In the genomic region with DNA sequence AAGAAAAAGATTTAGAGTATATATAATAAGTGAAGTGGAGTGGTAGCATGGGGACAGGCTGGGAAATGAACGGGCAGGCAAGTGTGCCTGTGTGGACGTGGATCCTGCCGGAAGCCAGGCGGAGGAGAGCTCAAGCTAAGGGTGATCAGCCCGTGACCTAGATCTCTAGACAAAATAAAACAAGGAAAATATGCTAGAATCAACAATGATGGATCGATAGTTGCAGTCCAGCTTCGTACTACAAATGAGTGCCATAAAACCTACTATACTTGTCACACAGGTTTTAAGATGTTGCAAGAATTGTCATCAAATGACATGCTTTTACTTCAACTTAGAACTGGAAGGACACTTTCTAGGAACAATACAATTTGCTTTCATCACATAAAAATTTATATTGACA, we compare ENCODE assay signal across 19 cellular contexts. TPM values are rescaled to one million over a fixed set of nuclear protein-coding genes. Genes with fewer than 3 reads are reported as not detected.
DNase-seq lines count a peak whose midpoint lies in the region; ATAC-seq and TF ChIP-seq lines count a peak whose summit lies in the region.
"Had no signal": no experiment of that assay in that cellular context is flagged by ENCODE, and none has a peak within 500 bp of the region (broad histone marks: within the 10 kb centered on the region; RNA-seq: fewer than 3 reads in every experiment).

No MANE protein-coding gene starts in this region.

- peaks cover under 1% of the 10 kb centered on the region for H3K9me3 Mint-ChIP-seq in activated CD4-positive, alpha-beta memory T cell treated with anti-CD3 and anti-CD28 coated beads, Interleukin-2, amount 10 ng/mL, durations not matched to agents 7 days and 5 days
- H3K9me3 Mint-ChIP-seq in activated CD4-positive, alpha-beta memory T cell treated with anti-CD3 and anti-CD28 coated beads for 36 hours: no peaks in the 10 kb centered on the region
- no peaks in the 10 kb centered on the region for H3K9me3 Mint-ChIP-seq in WTC11
- H3K9me3 Mint-ChIP-seq in type B pancreatic cell: peaks cover 9% of the 10 kb centered on the region

- no peaks in the 10 kb centered on the region for H3K27me3 ChIP-seq in breast epithelium

- H3K36me3 ChIP-seq in mucosa of descending colon (ENCODE audit: low read depth) (no peaks in the 10 kb centered on the region), breast epithelium (peaks cover 11% of the 10 kb centered on the region)

- no peaks in the 10 kb centered on the region for H3K27me3 Mint-ChIP-seq in activated CD4-positive, alpha-beta memory T cell treated with anti-CD3 and anti-CD28 coated beads, Interleukin-2, amount 10 ng/mL, durations not matched to agents 7 days and 5 days
- H3K27me3 Mint-ChIP-seq in activated CD4-positive, alpha-beta memory T cell treated with anti-CD3 and anti-CD28 coated beads for 36 hours: no peaks in the 10 kb centered on the region
- H3K27me3 Mint-ChIP-seq in WTC11 (ENCODE audit: low read depth): no peaks in the 10 kb centered on the region
- H3K27me3 Mint-ChIP-seq in type B pancreatic cell: no peaks in the 10 kb centered on the region

- no peak overlapping the region for H3K27ac ChIP-seq in breast epithelium
- H3K27ac ChIP-seq: HL-60 had no signal

- TF ChIP-seq CTCF in WTC11 (IDR thresholded peaks at IDR 0.05): no peak
- no peak for TF ChIP-seq CTCF in mucosa of descending colon (IDR thresholded peaks at IDR 0.05)
- no peak for TF ChIP-seq CTCF in type B pancreatic cell (conservative IDR thresholded peaks at IDR 0.05)
- TF ChIP-seq CTCF in breast epithelium (IDR thresholded peaks at IDR 0.05): no peak

- POLR2A ChIA-PET in activated CD4-positive, alpha-beta memory T cell treated with anti-CD3 and anti-CD28 coated beads, Interleukin-2, amount 10 ng/mL, durations not matched to agents 7 days and 5 days (lab: Charles Lee): interaction anchor here (0.6 to 1.1 kb wide), 2 partner anchors 9 to 11 kb away, joined by 4 read pairs; partner anchors contain the start of gene EIF2AK2
- POLR2A ChIA-PET in activated CD4-positive, alpha-beta memory T cell treated with anti-CD3 and anti-CD28 coated beads for 36 hours (lab: Charles Lee): no interaction called here
- POLR2A ChIA-PET in WTC11 (lab: Charles Lee): interaction anchor here (0.6 kb wide), 1 partner anchor 116 kb away, joined by 4 read pairs; no protein-coding TSS in a partner anchor

- CTCF ChIA-PET in activated CD4-positive, alpha-beta memory T cell treated with anti-CD3 and anti-CD28 coated beads, Interleukin-2, amount 10 ng/mL, durations not matched to agents 7 days and 5 days (lab: Charles Lee): no interaction called here
- CTCF ChIA-PET in activated CD4-positive, alpha-beta memory T cell treated with anti-CD3 and anti-CD28 coated beads for 36 hours (lab: Charles Lee): interaction anchor here (0.6 kb wide), 1 partner anchor 103 kb away, joined by 3 read pairs; no protein-coding TSS in a partner anchor
- CTCF ChIA-PET in WTC11 (lab: Charles Lee): no interaction called here

- peaks cover 74% of the 10 kb centered on the region for H3K36me3 Mint-ChIP-seq in activated CD4-positive, alpha-beta memory T cell treated with anti-CD3 and anti-CD28 coated beads, Interleukin-2, amount 10 ng/mL, durations not matched to agents 7 days and 5 days (ENCODE audit: low read depth)
- peaks cover 37% of the 10 kb centered on the region for H3K36me3 Mint-ChIP-seq in activated CD4-positive, alpha-beta memory T cell treated with anti-CD3 and anti-CD28 coated beads for 36 hours
- H3K36me3 Mint-ChIP-seq in WTC11: peaks cover 36% of the 10 kb centered on the region
- H3K36me3 Mint-ChIP-seq in type B pancreatic cell: peaks cover 47% of the 10 kb centered on the region

- H3K4me1 ChIP-seq in mucosa of descending colon (ENCODE audit: low read depth) (peaks cover 19% of the 10 kb centered on the region), breast epithelium (no peaks in the 10 kb centered on the region)

- no peak for TF ChIP-seq POLR2A in breast epithelium (IDR thresholded peaks at IDR 0.05)

- peak overlapping the region; percentile 48 for H3K27ac Mint-ChIP-seq in activated CD4-positive, alpha-beta memory T cell treated with anti-CD3 and anti-CD28 coated beads, Interleukin-2, amount 10 ng/mL, durations not matched to agents 7 days and 5 days
- no peak overlapping the region for H3K27ac Mint-ChIP-seq in activated CD4-positive, alpha-beta memory T cell treated with anti-CD3 and anti-CD28 coated beads for 36 hours
- H3K27ac Mint-ChIP-seq in WTC11 (peak overlapping the region; percentile 67; the same call in 1 of the 2 replicates), type B pancreatic cell (peak overlapping the region; percentile 90)

- H3K9me3 ChIP-seq in mucosa of descending colon (no peaks in the 10 kb centered on the region), breast epithelium (no peaks in the 10 kb centered on the region)

- no peak for ATAC-seq in WTC11
- peak; percentile 37 for ATAC-seq in mucosa of descending colon
- ATAC-seq: Right ventricle myocardium inferior had no signal

- H3K4me1 Mint-ChIP-seq in activated CD4-positive, alpha-beta memory T cell treated with anti-CD3 and anti-CD28 coated beads, Interleukin-2, amount 10 ng/mL, durations not matched to agents 7 days and 5 days: peaks cover 51% of the 10 kb centered on the region
- peaks cover 29% of the 10 kb centered on the region for H3K4me1 Mint-ChIP-seq in activated CD4-positive, alpha-beta memory T cell treated with anti-CD3 and anti-CD28 coated beads for 36 hours (ENCODE audit: low read depth)
- peaks cover 20% of the 10 kb centered on the region for H3K4me1 Mint-ChIP-seq in WTC11
- peaks cover 22% of the 10 kb centered on the region for H3K4me1 Mint-ChIP-seq in type B pancreatic cell (ENCODE audit: unreplicated experiment)

- H3K4me3 ChIP-seq in mucosa of descending colon: no peak overlapping the region
- H3K4me3 ChIP-seq in breast epithelium: no peak overlapping the region

- no peak overlapping the region for H3K4me3 Mint-ChIP-seq in activated CD4-positive, alpha-beta memory T cell treated with anti-CD3 and anti-CD28 coated beads, Interleukin-2, amount 10 ng/mL, durations not matched to agents 7 days and 5 days
- no peak overlapping the region for H3K4me3 Mint-ChIP-seq in activated CD4-positive, alpha-beta memory T cell treated with anti-CD3 and anti-CD28 coated beads for 36 hours
- H3K4me3 Mint-ChIP-seq in WTC11 (no peak overlapping the region), type B pancreatic cell (peak overlapping the region; percentile 67)
- H3K4me3 Mint-ChIP-seq: CD14-positive monocyte had no signal

- intact Hi-C loops in activated CD4-positive, alpha-beta memory T cell treated with anti-CD3 and anti-CD28 coated beads for 36 hours (cut with micrococcal nuclease): no loop called here
- intact Hi-C loops in mucosa of descending colon (cut with DNase I, micrococcal nuclease) (no loop called here), breast epithelium (cut with DNase I; ENCODE audit: low total_unique reads) (no loop called here)

- DNase-seq in activated CD4-positive, alpha-beta memory T cell treated with anti-CD3 and anti-CD28 coated beads, Interleukin-2, amount 10 ng/mL, durations not matched to agents 7 days and 5 days: no peak
- no peak for DNase-seq in activated CD4-positive, alpha-beta memory T cell treated with anti-CD3 and anti-CD28 coated beads for 36 hours
- no peak for DNase-seq in WTC11 (ENCODE audit: low spot score)
- DNase-seq in mucosa of descending colon: no peak
- DNase-seq in type B pancreatic cell (ENCODE audit: extremely low spot score, unreplicated experiment): no peak
- no peak for DNase-seq in AG08395 (ENCODE audit: low spot score)
- DNase-seq in H4 (ENCODE audit: low spot score): no peak
- no peak for DNase-seq in breast epithelium (ENCODE audit: low spot score in 2 of 2)
- DNase-seq: DMS79 treated with DMSO at 0.1 percent for 48 hours, KG1, NCI-H1092 treated with DMSO at 0.1 percent for 48 hours, NCI-H1694, NCI-H2107, NCI-H226, NCI-H748 treated with DMSO at 0.1 percent for 48 hours had no signal

RNA-seq across cellular contexts. Expression of gene EIF2AK2, which starts 8.5 kb away (rescaled TPM):
- total RNA-seq in activated CD4-positive, alpha-beta memory T cell treated with anti-CD3 and anti-CD28 coated beads, Interleukin-2, amount 10 ng/mL, durations not matched to agents 7 days and 5 days: 100 to 1,000 TPM; 136 to 142 TPM
- 10 to 100 TPM; 48.1 to 52.6 TPM for total RNA-seq in activated CD4-positive, alpha-beta memory T cell treated with anti-CD3 and anti-CD28 coated beads for 36 hours
- total RNA-seq in WTC11 (2021) (34.2 to 42.3 TPM (median 40.7 TPM) in 3 replicates), mucosa of descending colon (10 to 100 TPM; 27.5 to 48.8 (median 33.2) TPM), type B pancreatic cell (ENCODE audit: low replicate concordance) (34.9 and 37.9 TPM in 2 replicates), breast epithelium (10 to 100 TPM; 22.3 to 33.2 (median 23.5) TPM)
- 15.0 and 18.5 TPM in 2 replicates for total RNA-seq in H4 (2014; rRNA removed; shearing (Covaris generic))

RNA-seq across cellular contexts. Expression of gene SULT6B1, which starts 40.1 kb away (rescaled TPM):
- not detected for total RNA-seq in activated CD4-positive, alpha-beta memory T cell treated with anti-CD3 and anti-CD28 coated beads, Interleukin-2, amount 10 ng/mL, durations not matched to agents 7 days and 5 days
- total RNA-seq in activated CD4-positive, alpha-beta memory T cell treated with anti-CD3 and anti-CD28 coated beads for 36 hours: not detected
- total RNA-seq in WTC11 (2021): not detected in 3 replicates
- total RNA-seq in mucosa of descending colon: not detected
- total RNA-seq in type B pancreatic cell (ENCODE audit: low replicate concordance): not detected in 2 replicates
- 0.66 TPM in 1 of 2 replicates, not detected in the other for total RNA-seq in H4 (2014; rRNA removed; shearing (Covaris generic))
- total RNA-seq in breast epithelium: not detected
- total RNA-seq: MCF 10A, Right ventricle myocardium inferior had no signal

RNA-seq across cellular contexts. Expression of gene CEBPZOS, which starts 48.0 kb away (rescaled TPM):
- total RNA-seq in activated CD4-positive, alpha-beta memory T cell treated with anti-CD3 and anti-CD28 coated beads, Interleukin-2, amount 10 ng/mL, durations not matched to agents 7 days and 5 days: 10 to 100 TPM; 32.9 to 36.3 TPM
- total RNA-seq in activated CD4-positive, alpha-beta memory T cell treated with anti-CD3 and anti-CD28 coated beads for 36 hours: 10 to 100 TPM; 29.3 to 33.2 TPM
- 123 to 136 TPM (median 129 TPM) in 3 replicates for total RNA-seq in WTC11 (2021)
- total RNA-seq in mucosa of descending colon: 10 to 100 TPM; 34.2 to 50.5 (median 37.8) TPM
- total RNA-seq in type B pancreatic cell (ENCODE audit: low replicate concordance): 7.4 TPM in 1 of 2 replicates, not detected in the other
- 7.2 and 8.8 TPM in 2 replicates for total RNA-seq in H4 (2014; rRNA removed; shearing (Covaris generic))
- 10 to 100 TPM; 19.4 to 43.0 (median 21.6) TPM for total RNA-seq in breast epithelium
